ENCODE assay signal across 14 cellular contexts in genomic region chr14:99737956-99738667, GRCh38. TPM values are rescaled to one million over a fixed set of nuclear protein-coding genes. Genes with fewer than 3 reads are reported as not detected.
DNase-seq lines count a peak whose midpoint lies in the region; ATAC-seq and TF ChIP-seq lines count a peak whose summit lies in the region.
"Had no signal": no experiment of that assay in that cellular context is flagged by ENCODE, and none has a peak within 500 bp of the region (broad histone marks: within the 10 kb centered on the region; RNA-seq: fewer than 3 reads in every experiment).

No MANE protein-coding gene starts in this region.

- H3K9me3 ChIP-seq in right atrium auricular region = no peaks in the 10 kb centered on the region

- no peaks in the 10 kb centered on the region for H3K36me3 ChIP-seq in BJ (ENCODE audit: control insufficient read depth, insufficient read depth, low read length)
- no peaks in the 10 kb centered on the region for H3K36me3 ChIP-seq in right atrium auricular region

- CTCF ChIA-PET in BJ (lab: Yijun Ruan, JAX) = interaction anchor here (0.7 to 1.0 kb wide), 2 partner anchors 14 to 161 kb away, joined by 3 read pairs; no protein-coding TSS in a partner anchor

- in situ Hi-C loops in astrocyte of the spinal cord (cut with HindIII; ENCODE audit: low sequenced_read_pairs) = no loop called here

- peaks cover 0 to 89% of the 10 kb centered on the region in 2 donors for H3K4me1 ChIP-seq in right atrium auricular region

- TF ChIP-seq CTCF in BJ (IDR thresholded peaks at IDR 0.05; ENCODE audit: insufficient read depth, low read depth, low read length) = no peak
- TF ChIP-seq CTCF in astrocyte of the spinal cord (IDR thresholded peaks at IDR 0.05; ENCODE audit: low read depth, low read length) = no peak
- TF ChIP-seq CTCF in right atrium auricular region (IDR thresholded peaks at IDR 0.05) = peak in 1 of 2 donors; percentile 15
- TF ChIP-seq CTCF in retinal pigment epithelial cell (conservative IDR thresholded peaks at IDR 0.05; ENCODE audit: low read depth, low read length) = no peak

- peak overlapping the region; percentile 84 to 85 for H3K27ac ChIP-seq in right atrium auricular region

- H3K4me3 ChIP-seq in BJ (ENCODE audit: low read depth, low read length) (peak overlapping the region; percentile 29), astrocyte of the spinal cord (ENCODE audit: low read depth, low read length) (peak overlapping the region; percentile 7), right atrium auricular region (peak overlapping the region; percentile 54 to 61), retinal pigment epithelial cell (ENCODE audit: low read length) (peak overlapping the region; percentile 49)

- POLR2A ChIA-PET in BJ (lab: Charles Lee) = no interaction called here

- H3K27me3 ChIP-seq in BJ (ENCODE audit: control insufficient read depth, insufficient read depth, low read length) = no peaks in the 10 kb centered on the region
- H3K27me3 ChIP-seq in right atrium auricular region = no peaks in the 10 kb centered on the region

- DNase-seq in BJ (ENCODE audit: low read depth) (no peak), astrocyte of the spinal cord (ENCODE audit: low read depth, low spot score) (no peak), right atrium auricular region (ENCODE audit: low spot score) (no peak), retinal pigment epithelial cell (ENCODE audit: low read depth) (no peak), NCI-H2227 (lab: John Stamatoyannopoulos, UW; ENCODE audit: unreplicated experiment) (no peak), DMS114 treated with DMSO at 0.1 percent for 48 hours (lab: John Stamatoyannopoulos, UW; ENCODE audit: unreplicated experiment) (no peak)
- DNase-seq: activated CD8-positive, alpha-beta T cell treated with anti-CD3 and anti-CD28 coated beads for 36 hours; EL; endodermal cell; NCI-H748 treated with DMSO at 0.1 percent for 48 hours; stimulated activated CD4-positive, alpha-beta T cell treated with anti-CD3 and anti-CD28 coated beads, Interleukin-2, amount 100 ng/mL, for 48 hours had no signal

- ATAC-seq in GM21619 (IDR thresholded peaks at IDR 0.05; ENCODE audit: unreplicated experiment) = no peak
- no peak for ATAC-seq in GM18502 (IDR thresholded peaks at IDR 0.05; ENCODE audit: poor library complexity, unreplicated experiment)
- ATAC-seq: activated CD8-positive, alpha-beta T cell treated with anti-CD3 and anti-CD28 coated beads for 36 hours had no signal

RNA-seq across cellular contexts. Expression of gene CYP46A1, which starts 54.0 kb away (rescaled TPM):
- 0.06 and 0.09 TPM in 2 replicates for polyA plus RNA-seq in BJ (2011; rRNA removed)
- polyA minus RNA-seq in BJ (2011; rRNA and poly(A)+ RNA removed) = 0.31 TPM in 1 of 2 replicates, not detected in the other
- 1 to 10 TPM; 1.4 to 6.9 TPM for total RNA-seq in right atrium auricular region
- total RNA-seq: HT1080 had no signal

RNA-seq across cellular contexts. Expression of gene EML1, which starts 55.1 kb away (rescaled TPM):
- polyA plus RNA-seq in BJ (2011; rRNA removed) = 11.8 and 14.2 TPM in 2 replicates
- polyA minus RNA-seq in BJ (2011; rRNA and poly(A)+ RNA removed) = 20.5 and 48.5 TPM in 2 replicates
- 10 to 100 TPM; 28.3 to 30.2 TPM for total RNA-seq in right atrium auricular region

Comparison
In these comparisons a context has a peak if more than half of its experiments do, and no peak if none do; other contexts are left out.
1. H3K4me3 ChIP-seq: peak in every context shown above with its lines; median percentile 58 in right atrium auricular region; 49 in retinal pigment epithelial cell; 29 in BJ; 7 in astrocyte of the spinal cord.